Comparison of ENCODE assay signal across 25 cellular contexts in the genomic region with DNA sequence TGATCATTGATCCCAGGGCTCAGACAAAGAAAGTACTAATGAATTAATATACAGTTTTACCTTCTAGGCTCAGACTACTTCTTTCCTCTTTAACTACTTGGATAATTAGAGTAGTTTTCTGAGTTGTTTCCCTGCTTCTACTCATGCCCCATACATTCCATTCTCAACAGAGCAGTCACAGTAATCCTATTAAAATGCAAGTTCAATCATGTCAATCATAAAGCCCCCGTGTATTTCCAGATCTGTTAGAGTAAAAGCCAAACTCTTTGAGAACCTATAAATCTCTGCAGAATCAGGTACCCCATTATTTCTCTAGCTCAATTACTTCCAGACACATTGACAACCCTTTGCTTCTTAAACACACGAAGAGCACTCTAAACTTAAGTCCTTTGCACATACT.
"Had no signal": no experiment of that assay in that cellular context is flagged by ENCODE, and none has a peak within 500 bp of the region (broad histone marks: within the 10 kb centered on the region; RNA-seq: fewer than 3 reads in every experiment).

No MANE protein-coding gene starts in this region.

- H3K4me1 ChIP-seq: ascending aorta, breast epithelium, esophagus squamous epithelium had no signal

- H3K27me3 ChIP-seq: ascending aorta, breast epithelium, cardiac muscle cell, esophagus squamous epithelium had no signal

- H3K4me3 ChIP-seq: ascending aorta, breast epithelium, cardiac muscle cell, esophagus squamous epithelium had no signal

- H3K27ac ChIP-seq: ascending aorta, breast epithelium, cardiac muscle cell, esophagus squamous epithelium had no signal

- DNase-seq: activated CD4-positive, alpha-beta memory T cell treated with anti-CD3 and anti-CD28 coated beads for 36 hours; activated CD4-positive, alpha-beta T cell treated with anti-CD3 and anti-CD28 coated beads for 36 hours; activated CD4-positive, alpha-beta T cell treated with anti-CD3 and anti-CD28 coated beads, Interleukin-2, amount 10 ng/mL, durations not matched to agents 24 days and 14 days; activated CD4-positive, CD25-positive, alpha-beta regulatory T cell; activated CD4-positive, CD25-positive, alpha-beta regulatory T cell treated with anti-CD3 and anti-CD28 coated beads, Interleukin-2, amount 50 U/mL, for 72 hours; activated CD8-positive, alpha-beta memory T cell treated with anti-CD3 and anti-CD28 coated beads, Interleukin-2, amount 10 ng/mL, durations not matched to agents 7 days and 5 days; activated CD8-positive, alpha-beta memory T cell treated with anti-CD3 and anti-CD28 coated beads, Interleukin-2, amount 50 U/mL, for 4 hours; activated CD8-positive, alpha-beta T cell treated with anti-CD3 and anti-CD28 coated beads, Interleukin-2, amount 10 ng/mL, durations not matched to agents 7 days and 5 days; activated effector memory CD4-positive, alpha-beta T cell treated with anti-CD3 and anti-CD28 coated beads, Interleukin-2, amount 50 U/mL, for 16 hours; activated naive CD4-positive, alpha-beta T cell treated with anti-CD3 and anti-CD28 coated beads for 36 hours; activated T-cell treated with anti-CD3 and anti-CD28 coated beads, Interleukin-2, amount 50 U/mL, for 1 hour; activated T-cell treated with anti-CD3 and anti-CD28 coated beads, Interleukin-2, amount 50 U/mL, for 48 hours; amniotic stem cell; cortex of kidney; dermis blood vessel endothelial cell; effector CD4-positive, alpha-beta T cell; effector memory CD8-positive, alpha-beta T cell; erythroblast; esophagus squamous epithelium; head of caudate nucleus; hippocampal formation; T-helper 2 cell had no signal

- H3K9me3 ChIP-seq: ascending aorta, esophagus squamous epithelium had no signal

- H3K36me3 ChIP-seq: ascending aorta, breast epithelium, cardiac muscle cell, esophagus squamous epithelium had no signal
